In genomic region chr2:19711470-19712372, GRCh38 we compare ENCODE assay signal across 9 cellular contexts.
DNase-seq lines count a peak whose midpoint lies in the region; ATAC-seq, FAIRE-seq and TF ChIP-seq lines count a peak whose summit lies in the region.
"Had no signal": no experiment of that assay in that cellular context is flagged by ENCODE, and none has a peak within 500 bp of the region (broad histone marks: within the 10 kb centered on the region; RNA-seq: fewer than 3 reads in every experiment).

No MANE protein-coding gene starts in this region.

- no peaks in the 10 kb centered on the region for H3K27me3 ChIP-seq in gastroesophageal sphincter
- H3K27me3 ChIP-seq in small intestine (ENCODE audit: control insufficient read depth in 2 of 2, insufficient read depth in 2 of 2, low read length in 2 of 2), result no peaks in the 10 kb centered on the region

- no peak overlapping the region for H3K4me3 ChIP-seq in gastroesophageal sphincter
- H3K4me3 ChIP-seq in small intestine (ENCODE audit: low read depth in 1 of 2, low read length in 2 of 2), result no peak overlapping the region

- H3K36me3 ChIP-seq in gastroesophageal sphincter (no peaks in the 10 kb centered on the region), small intestine (ENCODE audit: control insufficient read depth in 2 of 2, insufficient read depth in 2 of 2, low read length in 2 of 2) (no peaks in the 10 kb centered on the region)

- H3K4me1 Mint-ChIP-seq in activated CD4-positive, alpha-beta T cell treated with anti-CD3 and anti-CD28 coated beads for 36 hours, result no peaks in the 10 kb centered on the region

- TF ChIP-seq POLR2A in gastroesophageal sphincter (IDR thresholded peaks at IDR 0.05), result no peak

- H3K4me1 ChIP-seq in gastroesophageal sphincter, result peaks cover 3 to 6% (median 5%) of the 10 kb centered on the region in 3 donors
- H3K4me1 ChIP-seq in small intestine (ENCODE audit: control insufficient read depth in 2 of 2, insufficient read depth in 1 of 2, low read depth in 1 of 2, low read length in 1 of 2), result no peaks in the 10 kb centered on the region

- no peak overlapping the region for H3K4me3 Mint-ChIP-seq in activated CD4-positive, alpha-beta T cell treated with anti-CD3 and anti-CD28 coated beads for 36 hours
- H3K4me3 Mint-ChIP-seq: T-helper 1 cell treated with Interleukin-12 subunit alpha and Interleukin-12 subunit beta and Interleukin-4 antibody, amounts not matched to agents 30 μg/mL and 1 μg/mL, for 36 hours had no signal

- H3K9me3 Mint-ChIP-seq in activated CD4-positive, alpha-beta T cell treated with anti-CD3 and anti-CD28 coated beads for 36 hours (ENCODE audit: low read depth), result peaks cover 4% of the 10 kb centered on the region
- H3K9me3 Mint-ChIP-seq: T-helper 1 cell treated with Interleukin-12 subunit alpha and Interleukin-12 subunit beta and Interleukin-4 antibody, amounts not matched to agents 30 μg/mL and 1 μg/mL, for 36 hours had no signal

- peak overlapping the region in 2 of 4 donors; percentile 33 to 67 for H3K27ac ChIP-seq in gastroesophageal sphincter
- no peak overlapping the region for H3K27ac ChIP-seq in small intestine (ENCODE audit: low read depth in 1 of 2, low read length in 1 of 2)

- CTCF ChIA-PET in activated CD4-positive, alpha-beta T cell treated with anti-CD3 and anti-CD28 coated beads for 36 hours (lab: Charles Lee), result no interaction called here

- no peak for TF ChIP-seq CTCF in gastroesophageal sphincter (IDR thresholded peaks at IDR 0.05)

- DNase-seq in activated CD4-positive, alpha-beta T cell treated with anti-CD3 and anti-CD28 coated beads for 36 hours, result peak; percentile 14
- DNase-seq in activated CD4-positive, alpha-beta T cell treated with anti-CD3 and anti-CD28 coated beads, Interleukin-2, amount 50 U/mL, for 4 hours, result no peak
- peak; percentile 99 for DNase-seq in RPMI7951 (ENCODE audit: low read depth)
- DNase-seq in small intestine, result peak; percentile 2

- peak; percentile 42 for ATAC-seq in activated CD4-positive, alpha-beta T cell treated with anti-CD3 and anti-CD28 coated beads for 36 hours
- peak; percentile 83 for ATAC-seq in gastroesophageal sphincter
- ATAC-seq in HG03469 (IDR thresholded peaks at IDR 0.05; ENCODE audit: unreplicated experiment), result no peak
- no peak for ATAC-seq in GM21825 (IDR thresholded peaks at IDR 0.05; ENCODE audit: unreplicated experiment)
- ATAC-seq in HG03354 (IDR thresholded peaks at IDR 0.05; ENCODE audit: poor library complexity, severe bottlenecking, unreplicated experiment), result no peak

- 23 to 68% methylated on average over 2 to 4 of the region's 5 CpGs for WGBS in gastroesophageal sphincter (ENCODE audit: low coverage in 1 of 2), 2 donors
- whole genome bisulfite sequencing in small intestine, 3 donors, result 54 to 58% (median 55%) methylated on average over 5 of the region's 5 CpGs

- no peak for TF ChIP-seq EP300 in gastroesophageal sphincter (IDR thresholded peaks at IDR 0.05)

- peaks cover 6% of the 10 kb centered on the region for H3K27me3 Mint-ChIP-seq in activated CD4-positive, alpha-beta T cell treated with anti-CD3 and anti-CD28 coated beads for 36 hours

- FAIRE-seq in small intestine (lab: Jason Lieb, UNC), result no peak

- intact Hi-C loops in activated CD4-positive, alpha-beta T cell treated with anti-CD3 and anti-CD28 coated beads for 36 hours (cut with DNase I, micrococcal nuclease), result no loop called here

- no peak overlapping the region for H3K27ac Mint-ChIP-seq in activated CD4-positive, alpha-beta T cell treated with anti-CD3 and anti-CD28 coated beads for 36 hours
- H3K27ac Mint-ChIP-seq: T-helper 1 cell treated with Interleukin-12 subunit alpha and Interleukin-12 subunit beta and Interleukin-4 antibody, amounts not matched to agents 30 μg/mL and 1 μg/mL, for 36 hours had no signal

- POLR2A ChIA-PET in activated CD4-positive, alpha-beta T cell treated with anti-CD3 and anti-CD28 coated beads for 36 hours (lab: Charles Lee), result no interaction called here

- no peaks in the 10 kb centered on the region for H3K36me3 Mint-ChIP-seq in activated CD4-positive, alpha-beta T cell treated with anti-CD3 and anti-CD28 coated beads for 36 hours (ENCODE audit: low read depth)

- no peaks in the 10 kb centered on the region for H3K9me3 ChIP-seq in gastroesophageal sphincter
- no peaks in the 10 kb centered on the region for H3K9me3 ChIP-seq in small intestine (ENCODE audit: control insufficient read depth, low read depth)

Comparison
In these comparisons a context has a peak if more than half of its experiments do, and no peak if none do; other contexts are left out.
1. DNase-seq: peak in activated CD4-positive, alpha-beta T cell treated with anti-CD3 and anti-CD28 coated beads for 36 hours (single experiment), RPMI7951 (single experiment) and small intestine (single experiment); none in activated CD4-positive, alpha-beta T cell treated with anti-CD3 and anti-CD28 coated beads, Interleukin-2, amount 50 U/mL, for 4 hours (0 of 2).
2. ATAC-seq: peak in activated CD4-positive, alpha-beta T cell treated with anti-CD3 and anti-CD28 coated beads for 36 hours (single experiment) and gastroesophageal sphincter (single experiment); none in HG03469 (single experiment), GM21825 (single experiment) and HG03354 (single experiment).